Comparison of ENCODE assay signal across 9 cellular contexts in the genomic region with DNA sequence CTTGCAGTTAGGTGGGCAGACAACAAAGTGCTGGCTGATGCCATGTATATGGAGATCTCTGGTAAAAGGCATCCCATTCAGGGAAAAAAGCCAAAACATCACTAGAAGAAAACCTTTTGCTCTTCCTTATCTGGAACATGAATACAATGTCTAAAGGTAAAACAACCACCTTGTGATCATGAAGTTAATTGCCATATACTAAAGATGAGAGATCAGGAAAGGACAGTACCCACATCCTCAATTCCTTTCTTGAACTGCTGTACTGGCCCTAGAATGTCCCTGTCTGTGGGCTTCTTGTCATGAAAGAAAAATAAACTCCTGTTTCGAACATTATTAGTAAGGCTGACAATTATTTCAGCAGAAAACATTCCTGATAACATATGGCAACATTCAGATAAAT.
"Had no signal": no experiment of that assay in that cellular context is flagged by ENCODE, and none has a peak within 500 bp of the region (broad histone marks: within the 10 kb centered on the region; RNA-seq: fewer than 3 reads in every experiment).

No MANE protein-coding gene starts in this region.

- H3K36me3 ChIP-seq: breast epithelium had no signal

- H3K9me3 ChIP-seq: breast epithelium, pancreas, upper lobe of right lung had no signal

- H3K27me3 Mint-ChIP-seq: activated naive CD8-positive, alpha-beta T cell treated with anti-CD3 and anti-CD28 coated beads, Interleukin-2, amount 10 ng/mL, durations not matched to agents 7 days and 5 days; stimulated activated naive CD8-positive, alpha-beta T cell treated with anti-CD3 and anti-CD28 coated beads, Interleukin-15, Interleukin-2, amounts not matched to agents 100 ng/mL and 50 ng/mL, for 24 hours had no signal

- H3K27ac ChIP-seq: pancreas, upper lobe of right lung had no signal

- ATAC-seq: pancreas, upper lobe of right lung had no signal

- H3K27me3 ChIP-seq: breast epithelium, pancreas, upper lobe of right lung had no signal

- DNase-seq: activated effector memory CD4-positive, alpha-beta T cell treated with anti-CD3 and anti-CD28 coated beads, Interleukin-2, amount 50 U/mL, for 16 hours; activated naive CD8-positive, alpha-beta T cell treated with anti-CD3 and anti-CD28 coated beads, Interleukin-2, amount 10 ng/mL, durations not matched to agents 7 days and 5 days; aorta; foreskin melanocyte; head of caudate nucleus; pancreas; upper lobe of right lung had no signal

- H3K4me1 ChIP-seq: breast epithelium, pancreas, upper lobe of right lung had no signal

- H3K9me3 Mint-ChIP-seq: stimulated activated naive CD8-positive, alpha-beta T cell treated with anti-CD3 and anti-CD28 coated beads, Interleukin-15, Interleukin-2, amounts not matched to agents 100 ng/mL and 50 ng/mL, for 24 hours had no signal

- H3K4me3 ChIP-seq: breast epithelium, pancreas, upper lobe of right lung had no signal
